13 cellular contexts compared by ENCODE assay signal in the genomic region with DNA sequence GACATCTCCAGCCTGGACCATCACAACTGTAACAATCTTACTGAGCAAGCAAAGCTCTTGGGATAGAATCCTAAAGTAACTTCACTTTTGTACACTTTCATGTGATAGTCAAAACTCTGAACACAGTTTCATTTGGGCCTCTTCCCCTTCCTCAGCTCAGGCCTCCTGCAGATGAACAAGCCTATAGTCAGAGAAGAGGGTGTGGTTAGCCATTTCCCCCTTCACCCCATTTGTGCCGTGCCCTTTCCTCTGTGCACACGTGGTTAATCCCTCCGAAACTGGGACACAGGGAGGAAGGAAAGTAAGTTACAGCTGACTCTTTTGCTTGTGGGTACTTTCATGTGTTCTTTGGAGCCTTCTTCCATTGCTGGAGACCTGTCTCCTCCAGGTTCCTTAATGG. TPM values are rescaled to one million over a fixed set of nuclear protein-coding genes. Genes with fewer than 3 reads are reported as not detected.
DNase-seq lines count a peak whose midpoint lies in the region; ATAC-seq, FAIRE-seq and TF ChIP-seq lines count a peak whose summit lies in the region.
"Had no signal": no experiment of that assay in that cellular context is flagged by ENCODE, and none has a peak within 500 bp of the region (broad histone marks: within the 10 kb centered on the region; RNA-seq: fewer than 3 reads in every experiment).

No MANE protein-coding gene starts in this region.

- H3K9me3 ChIP-seq in kidney (ENCODE audit: control insufficient read depth in 1 of 2, low read length in 2 of 2) (no peaks in the 10 kb centered on the region), upper lobe of right lung (no peaks in the 10 kb centered on the region), stomach (no peaks in the 10 kb centered on the region)

- peaks cover 24 to 42% of the 10 kb centered on the region in 2 donors for H3K4me1 ChIP-seq in kidney (ENCODE audit: control insufficient read depth in 1 of 2, insufficient read depth in 1 of 2, low read depth in 1 of 2, low read length in 2 of 2)
- peaks cover 12% of the 10 kb centered on the region for H3K4me1 ChIP-seq in upper lobe of right lung
- peaks cover 8 to 14% (median 12%) of the 10 kb centered on the region in 4 donors for H3K4me1 ChIP-seq in stomach
- H3K4me1 ChIP-seq: neural progenitor cell had no signal

- H3K36me3 ChIP-seq in kidney (ENCODE audit: control insufficient read depth in 1 of 2, insufficient read depth in 2 of 2, low read length in 2 of 2): no peaks in the 10 kb centered on the region
- H3K36me3 ChIP-seq in upper lobe of right lung: no peaks in the 10 kb centered on the region
- no peaks in the 10 kb centered on the region for H3K36me3 ChIP-seq in stomach
- H3K36me3 ChIP-seq: neural progenitor cell had no signal

- DNase-seq in Right ventricle myocardium superior: no peak
- DNase-seq in cardiac septum (ENCODE audit: low spot score): no peak
- peak; percentile 81 for DNase-seq in SKM-1 treated with dmso at 0.1 percent for 144 hours (lab: John Stamatoyannopoulos, UW; ENCODE audit: unreplicated experiment)
- no peak for DNase-seq in kidney
- DNase-seq in upper lobe of right lung: no peak
- DNase-seq in stomach: no peak
- no peak for DNase-seq in activated CD4-positive, alpha-beta T cell treated with anti-CD3 and anti-CD28 coated beads for 1 hour
- DNase-seq: DMS79 treated with DMSO at 0.1 percent for 48 hours had no signal

- peak overlapping the region; percentile 32 to 63 for H3K27ac ChIP-seq in kidney (ENCODE audit: low read depth in 2 of 2, low read length in 2 of 2)
- peak overlapping the region; percentile 53 for H3K27ac ChIP-seq in upper lobe of right lung
- H3K27ac ChIP-seq in stomach: peak overlapping the region in 1 of 5 donors; percentile 33
- H3K27ac ChIP-seq: neural progenitor cell had no signal

- no peak for FAIRE-seq in kidney (lab: Jason Lieb, UNC)
- FAIRE-seq: islet of Langerhans, RCC 7860 had no signal

- H3K9ac ChIP-seq in kidney (ENCODE audit: low read length in 2 of 2): no peak overlapping the region
- H3K9ac ChIP-seq: neural progenitor cell had no signal

- TF ChIP-seq CTCF in kidney (IDR thresholded peaks at IDR 0.05; ENCODE audit: borderline replicate concordance, extremely low read depth, insufficient read depth) (no peak), upper lobe of right lung (IDR thresholded peaks at IDR 0.05) (no peak), stomach (IDR thresholded peaks at IDR 0.05) (no peak)

- 24 to 53% (median 41%) methylated on average over 3 of the region's 3 CpGs for WGBS in stomach, 5 donors

- intact Hi-C loops in Right ventricle myocardium superior (cut with DNase I) (no loop called here), cardiac septum (cut with DNase I) (no loop called here), kidney (cut with DNase I) (no loop called here), upper lobe of right lung (cut with DNase I) (no loop called here), stomach (cut with DNase I; ENCODE audit: low total_unique reads) (no loop called here)

- TF ChIP-seq POLR2A in stomach (IDR thresholded peaks at IDR 0.05): no peak

- no peak overlapping the region for H3K4me3 ChIP-seq in kidney (ENCODE audit: low read length in 2 of 2)
- H3K4me3 ChIP-seq in upper lobe of right lung: no peak overlapping the region
- no peak overlapping the region for H3K4me3 ChIP-seq in stomach
- H3K4me3 ChIP-seq: neural progenitor cell had no signal

- TF ChIP-seq EP300 in stomach (IDR thresholded peaks at IDR 0.05): no peak

- ATAC-seq in Right ventricle myocardium superior (ENCODE audit: poor library complexity) (peak; percentile 71), upper lobe of right lung (peak; percentile 97), HG03097 (IDR thresholded peaks at IDR 0.05; ENCODE audit: low FRiP score, unreplicated experiment) (no peak)

- H3K27me3 ChIP-seq in upper lobe of right lung (no peaks in the 10 kb centered on the region), stomach (no peaks in the 10 kb centered on the region)
- H3K27me3 ChIP-seq: neural progenitor cell had no signal

RNA-seq across cellular contexts. Expression of a gene that starts 29.8 kb away (rescaled TPM):
- total RNA-seq in Right ventricle myocardium superior (0.73 TPM), cardiac septum (2.0 TPM), kidney (4.6 TPM), upper lobe of right lung (22.3 TPM), stomach (1 to 10 TPM in 1 of 5 donors, not detected in 4; 4.6 TPM)
- polyA plus RNA-seq in kidney (ENCODE audit: insufficient read depth, low read depth, low replicate concordance) (0.80 TPM), stomach (1,000 to 10,000 TPM in 1 of 3 donors, 10 to 100 TPM in 1, 1 to 10 TPM in 1; 8.8 to 1,479 (median 86.0) TPM)
- total RNA-seq: dermis microvascular lymphatic vessel endothelial cell had no signal
